ENCODE assay signal across 8 cellular contexts in the genomic region with DNA sequence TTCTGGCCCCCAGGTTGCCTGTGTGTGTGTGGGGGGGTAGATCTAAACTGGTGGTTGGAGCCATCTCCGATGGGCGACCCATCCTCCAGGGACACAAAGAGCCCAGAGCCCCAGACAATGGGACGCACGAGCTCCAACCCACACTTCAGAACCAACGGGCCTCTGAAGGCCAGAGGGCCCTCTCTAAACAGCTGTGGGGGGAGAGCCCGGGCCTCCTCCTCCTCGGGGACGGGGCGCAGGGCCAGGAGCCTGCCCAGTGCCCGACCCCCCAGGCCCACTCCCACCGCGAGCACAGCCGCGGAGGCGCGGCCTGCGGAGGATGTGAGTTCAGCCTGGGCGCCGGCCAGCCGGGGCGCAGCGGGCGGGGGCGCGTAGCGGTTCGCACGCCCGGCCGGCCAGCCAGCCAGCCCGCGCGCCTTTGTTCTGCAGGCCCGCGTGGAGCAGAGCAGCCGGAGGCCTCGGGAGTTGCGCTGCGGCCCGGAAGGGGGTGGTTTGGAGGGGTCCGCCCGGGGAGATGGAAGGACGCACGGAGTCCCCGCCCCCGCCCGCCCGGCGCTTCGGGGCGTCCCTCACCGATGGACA. TPM values are rescaled to one million over a fixed set of nuclear protein-coding genes. Genes with fewer than 3 reads are reported as not detected.
A peak's percentile ranks its signal among the peaks of the same experiment; 100 is the strongest.
DNase-seq lines count a peak whose midpoint lies in the region; ATAC-seq, FAIRE-seq and TF ChIP-seq lines count a peak whose summit lies in the region.

No MANE protein-coding gene starts in this region.

- H4K91ac ChIP-seq in mesenchymal stem cell (ENCODE audit: low read length): peak overlapping the region; percentile 97

- peak overlapping the region in 1 of 2 experiments; percentile 42 for H2BK12ac ChIP-seq in mesenchymal stem cell (ENCODE audit: low read length in 2 of 2)

- H2AK5ac ChIP-seq in mesenchymal stem cell (ENCODE audit: low read length, severe bottlenecking): no peak overlapping the region

- peaks cover 25 to 29% (median 28%) of the 10 kb centered on the region in 11 experiments for H3K36me3 ChIP-seq in BLaER1 treated with 17β-estradiol and CSF1 and Interleukin-3, amounts not matched to agents 10 nM and 100 nM
- H3K36me3 ChIP-seq in HUES64 (ENCODE audit: insufficient read depth, low read length) (peaks cover 35% of the 10 kb centered on the region), bronchial epithelial cell (ENCODE audit: control insufficient read depth, insufficient read depth, low read length) (peaks cover 20% of the 10 kb centered on the region), mesenchymal stem cell (ENCODE audit: control insufficient read depth in 1 of 2, insufficient read depth in 2 of 2, low read depth in 1 of 2, low read length in 2 of 2) (peaks cover 23 to 41% of the 10 kb centered on the region in 2 experiments), aorta (ENCODE audit: control insufficient read depth in 1 of 2, insufficient read depth in 2 of 2, low read length in 1 of 2) (peaks cover 0 to 9% of the 10 kb centered on the region in 2 donors)

- H3K18ac ChIP-seq in mesenchymal stem cell (ENCODE audit: low read depth in 1 of 2, low read length in 2 of 2): peak overlapping the region; percentile 92 to 98

- DNase-seq in bronchial epithelial cell (ENCODE audit: low read depth) (no peak), mesenchymal stem cell (no peak), aorta (no peak), DMS79 (lab: John Stamatoyannopoulos, UW) (no peak)

- H3K27ac ChIP-seq in BLaER1 treated with 17β-estradiol and CSF1 and Interleukin-3, amounts not matched to agents 10 nM and 100 nM: peak overlapping the region; percentile 26 to 99 (median 95); a peak in 20 of 22 replicates
- H3K27ac ChIP-seq in HUES64 (ENCODE audit: low read depth, low read length) (peak overlapping the region; percentile 90), mesenchymal stem cell (ENCODE audit: low read length, poor library complexity, severe bottlenecking) (peak overlapping the region; percentile 100), aorta (ENCODE audit: low read depth in 1 of 2, low read length in 2 of 2) (peak overlapping the region in 1 of 2 donors; percentile 62)

- H3K27me3 ChIP-seq in BLaER1 treated with 17β-estradiol and CSF1 and Interleukin-3, amounts not matched to agents 10 nM and 100 nM: peaks cover 8 to 40% (median 37%) of the 10 kb centered on the region in 11 experiments; a peak in 21 of 22 replicates
- H3K27me3 ChIP-seq in HUES64 (ENCODE audit: insufficient read depth, low read length) (peaks cover 6% of the 10 kb centered on the region; the same call in 1 of the 2 replicates), bronchial epithelial cell (ENCODE audit: control insufficient read depth, insufficient read depth, low read length) (no peaks in the 10 kb centered on the region), mesenchymal stem cell (ENCODE audit: control insufficient read depth in 1 of 2, insufficient read depth in 1 of 2, low read length in 2 of 2) (no peaks in the 10 kb centered on the region), aorta (ENCODE audit: control insufficient read depth in 1 of 2, insufficient read depth in 2 of 2, low read length in 1 of 2) (no peaks in the 10 kb centered on the region)

- H3K4ac ChIP-seq in mesenchymal stem cell (ENCODE audit: low read depth in 1 of 2, low read length in 2 of 2): peak overlapping the region; percentile 97 to 98

- peak overlapping the region in 1 of 2 experiments; percentile 75 for H3K14ac ChIP-seq in mesenchymal stem cell (ENCODE audit: low read length in 2 of 2)

- H3K23ac ChIP-seq in mesenchymal stem cell (ENCODE audit: low read length in 2 of 2): peak overlapping the region in 1 of 2 experiments; percentile 59

- peak overlapping the region; percentile 82 to 99 (median 96) for H3K9ac ChIP-seq in BLaER1 treated with 17β-estradiol and CSF1 and Interleukin-3, amounts not matched to agents 10 nM and 100 nM
- H3K9ac ChIP-seq in HUES64 (ENCODE audit: low read depth, low read length) (peak overlapping the region; percentile 92), mesenchymal stem cell (ENCODE audit: low read length) (peak overlapping the region; percentile 98)

- H3K4me1 ChIP-seq in BLaER1 treated with 17β-estradiol and CSF1 and Interleukin-3, amounts not matched to agents 10 nM and 100 nM: peaks cover 30 to 50% (median 44%) of the 10 kb centered on the region in 10 experiments
- H3K4me1 ChIP-seq in HUES64 (ENCODE audit: insufficient read depth, low read length): peaks cover 7% of the 10 kb centered on the region; the same call in 1 of the 2 replicates
- H3K4me1 ChIP-seq in mesenchymal stem cell (ENCODE audit: control insufficient read depth, insufficient read depth, low read depth, low read length): peaks cover 42% of the 10 kb centered on the region
- no peaks in the 10 kb centered on the region for H3K4me1 ChIP-seq in aorta (ENCODE audit: control insufficient read depth in 1 of 2, insufficient read depth in 2 of 2, low read length in 2 of 2)

- H4K8ac ChIP-seq in mesenchymal stem cell (ENCODE audit: low read length): peak overlapping the region; percentile 89

- no peak for ATAC-seq in aorta (ENCODE audit: low FRiP score)
- no peak for ATAC-seq in GM21360 (IDR thresholded peaks at IDR 0.05; ENCODE audit: unreplicated experiment)
- no peak for ATAC-seq in GM21367 (IDR thresholded peaks at IDR 0.05; ENCODE audit: unreplicated experiment)

- peak overlapping the region; percentile 72 to 94 (median 88) for H3K4me3 ChIP-seq in BLaER1 treated with 17β-estradiol and CSF1 and Interleukin-3, amounts not matched to agents 10 nM and 100 nM
- H3K4me3 ChIP-seq in HUES64 (ENCODE audit: low read length) (peak overlapping the region; percentile 75), bronchial epithelial cell (ENCODE audit: low read depth, low read length) (peak overlapping the region; percentile 85), mesenchymal stem cell (ENCODE audit: insufficient read depth in 1 of 2, low read depth in 1 of 2, low read length in 2 of 2) (peak overlapping the region; percentile 73 to 91), aorta (ENCODE audit: low read length in 2 of 2) (peak overlapping the region; percentile 60 to 65)

- peak overlapping the region; percentile 67 for H2BK15ac ChIP-seq in mesenchymal stem cell (ENCODE audit: low read depth, poor library complexity, severe bottlenecking)

- peak overlapping the region; percentile 41 to 93 (median 73) for H3K4me2 ChIP-seq in BLaER1 treated with 17β-estradiol and CSF1 and Interleukin-3, amounts not matched to agents 10 nM and 100 nM
- peak overlapping the region; percentile 89 for H3K4me2 ChIP-seq in mesenchymal stem cell (ENCODE audit: low read length, poor library complexity, severe bottlenecking)

- WGBS in HUES64: under 1% methylated on average over 50 of the region's 52 CpGs
- 0% methylated on average over 5 of the region's 52 CpGs for WGBS in mesenchymal stem cell
- 0 to 29% methylated on average over 49 to 52 of the region's 52 CpGs for WGBS in aorta, 2 donors

- H3K9me3 ChIP-seq in BLaER1 treated with 17β-estradiol and CSF1 and Interleukin-3, amounts not matched to agents 10 nM and 100 nM (replicated peaks in 1 of 11): peaks cover 15 to 84% (median 69%) of the 10 kb centered on the region in 11 experiments; a peak in 20 of 22 replicates
- H3K9me3 ChIP-seq in HUES64 (ENCODE audit: insufficient read depth, low read depth, low read length) (no peaks in the 10 kb centered on the region), mesenchymal stem cell (ENCODE audit: control insufficient read depth, low read length) (no peaks in the 10 kb centered on the region), aorta (ENCODE audit: control insufficient read depth, low read length) (no peaks in the 10 kb centered on the region)

- peak overlapping the region; percentile 79 for H2BK120ac ChIP-seq in mesenchymal stem cell (ENCODE audit: low read depth, low read length)

- no peak for TF ChIP-seq CTCF in bronchial epithelial cell (IDR thresholded peaks at IDR 0.05; ENCODE audit: insufficient read depth, low read length, severe bottlenecking)

- peaks cover 16 to 63% (median 39%) of the 10 kb centered on the region in 11 experiments; a peak in 21 of 22 replicates for H4K20me1 ChIP-seq in BLaER1 treated with 17β-estradiol and CSF1 and Interleukin-3, amounts not matched to agents 10 nM and 100 nM

- FAIRE-seq in bronchial epithelial cell (lab: Jason Lieb, UNC): no peak

- no peaks in the 10 kb centered on the region for H3K79me1 ChIP-seq in mesenchymal stem cell (replicated peaks; ENCODE audit: low read length, poor library complexity, severe bottlenecking)

- intact Hi-C loops in aorta (cut with DNase I): no loop called here

- H2AFZ ChIP-seq in mesenchymal stem cell (ENCODE audit: low read depth, low read length): no peak overlapping the region

- H2BK5ac ChIP-seq in mesenchymal stem cell (ENCODE audit: low read depth, low read length, poor library complexity, severe bottlenecking): peak overlapping the region; percentile 82

RNA-seq across cellular contexts. Expression of a gene that starts 4.0 kb away (rescaled TPM):
- polyA plus RNA-seq in HUES64 (2013, experiment 1 of 2): 558 TPM
- 531 TPM for polyA plus RNA-seq in HUES64 (2013, experiment 2 of 2)
- 676 and 858 TPM in 2 replicates for total RNA-seq in bronchial epithelial cell
- polyA plus RNA-seq in mesenchymal stem cell (2013, experiment 1 of 2): 667 TPM
- 624 TPM for polyA plus RNA-seq in mesenchymal stem cell (2013, experiment 2 of 2)
- total RNA-seq in aorta: 1,000 to 10,000 TPM; 4,329 to 7,587 TPM
- 1,000 to 10,000 TPM in 1 of 2 donors, 100 to 1,000 TPM in 1; 515 to 7,857 TPM for polyA plus RNA-seq in aorta

RNA-seq across cellular contexts. Expression of a gene that starts 8.7 kb away (rescaled TPM):
- polyA plus RNA-seq in HUES64 (2013, experiment 1 of 2): 78.8 TPM
- 81.5 TPM for polyA plus RNA-seq in HUES64 (2013, experiment 2 of 2)
- total RNA-seq in bronchial epithelial cell: 16.1 and 27.3 TPM in 2 replicates
- 66.4 TPM for polyA plus RNA-seq in mesenchymal stem cell (2013, experiment 1 of 2)
- polyA plus RNA-seq in mesenchymal stem cell (2013, experiment 2 of 2): 66.8 TPM
- 10 to 100 TPM; 49.9 to 73.1 TPM for total RNA-seq in aorta
- 100 to 1,000 TPM in 1 of 2 donors, 10 to 100 TPM in 1; 97.7 to 157 TPM for polyA plus RNA-seq in aorta

RNA-seq across cellular contexts. Expression of a gene that starts 27.8 kb away (rescaled TPM):
- 2,446 TPM for polyA plus RNA-seq in HUES64 (2013, experiment 1 of 2)
- polyA plus RNA-seq in HUES64 (2013, experiment 2 of 2): 2,506 TPM
- total RNA-seq in bronchial epithelial cell (2,240 and 6,023 TPM in 2 replicates), aorta (1,000 to 10,000 TPM; 2,525 to 2,861 TPM)
- polyA plus RNA-seq in mesenchymal stem cell (2013, experiment 1 of 2): 4,138 TPM
- polyA plus RNA-seq in mesenchymal stem cell (2013, experiment 2 of 2): 3,979 TPM
- polyA plus RNA-seq in aorta: 1,000 to 10,000 TPM; 7,028 to 7,505 TPM

RNA-seq across cellular contexts. Expression of a gene that starts 38.7 kb away (rescaled TPM):
- polyA plus RNA-seq in HUES64 (2013, experiment 1 of 2): 6.3 TPM
- 7.5 TPM for polyA plus RNA-seq in HUES64 (2013, experiment 2 of 2)
- total RNA-seq in bronchial epithelial cell: 38.7 and 70.7 TPM in 2 replicates
- 53.5 TPM for polyA plus RNA-seq in mesenchymal stem cell (2013, experiment 1 of 2)
- polyA plus RNA-seq in mesenchymal stem cell (2013, experiment 2 of 2): 52.9 TPM
- 10 to 100 TPM; 25.9 to 29.0 TPM for total RNA-seq in aorta
- polyA plus RNA-seq in aorta: 10 to 100 TPM; 37.3 to 46.2 TPM

RNA-seq across cellular contexts. Expression of a gene that starts 40.9 kb away (rescaled TPM):
- 11.5 TPM for polyA plus RNA-seq in HUES64 (2013, experiment 1 of 2)
- polyA plus RNA-seq in HUES64 (2013, experiment 2 of 2): 20.0 TPM
- total RNA-seq in bronchial epithelial cell: 20.6 and 22.4 TPM in 2 replicates
- 15.9 TPM for polyA plus RNA-seq in mesenchymal stem cell (2013, experiment 1 of 2)
- polyA plus RNA-seq in mesenchymal stem cell (2013, experiment 2 of 2): 14.1 TPM
- 10 to 100 TPM; 30.8 to 59.6 TPM for total RNA-seq in aorta
- 100 to 1,000 TPM in 1 of 2 donors, 1 to 10 TPM in 1; 5.5 to 129 TPM for polyA plus RNA-seq in aorta
